In genomic region chr14:22475381-22475780, GRCh38 we compare ENCODE assay signal across 1 cellular context.
TF ChIP-seq lines count a peak whose summit lies in the region.

No MANE protein-coding gene starts in this region.

TF ChIP-seq in GM12878, 131 proteins besides CTCF, POLR2A, EP300 and RAD21 (continued from another document):
- TF ChIP-seq E4F1 (IDR thresholded peaks at IDR 0.05; ENCODE audit: borderline replicate concordance, partially characterized antibody), result no peak
- TF ChIP-seq MEF2B (IDR thresholded peaks at IDR 0.05; ENCODE audit: partially characterized antibody, poor library complexity, severe bottlenecking), result peak; percentile 27
- 0 out of 2 replicates have a peak, but pooled peaks have one; percentile 26 for TF ChIP-seq SMAD5 (IDR thresholded peaks at IDR 0.05; ENCODE audit: low read depth)
- peak; percentile 49 for TF ChIP-seq RUNX3 (IDR thresholded peaks at IDR 0.05; ENCODE audit: low read length)
- no peak for TF ChIP-seq RFX5 (IDR thresholded peaks at IDR 0.05; ENCODE audit: low read depth, low read length)
- TF ChIP-seq EGR1 (IDR thresholded peaks at IDR 0.05; ENCODE audit: borderline replicate concordance in 1 of 2, low read depth in 2 of 2, low read length in 2 of 2), result no peak
- TF ChIP-seq ESRRA (IDR thresholded peaks at IDR 0.05; ENCODE audit: low read length), result no peak
- no peak for TF ChIP-seq ATF7 (IDR thresholded peaks at IDR 0.05; ENCODE audit: low read depth)
TF ChIP-seq in GM12878: peak in this region for 6.
